Comparison of ENCODE assay signal across 1 cellular context in genomic region chr1:205837380-205837970, GRCh38.
TF ChIP-seq lines count a peak whose summit lies in the region.

No MANE protein-coding gene starts in this region.

TF ChIP-seq in H1, 55 proteins besides CTCF, POLR2A, EP300 and RAD21 (continued from another document):
- no peak for TF ChIP-seq POU5F1 (IDR thresholded peaks at IDR 0.05; ENCODE audit: low read depth, low read length)
